In the genomic region with DNA sequence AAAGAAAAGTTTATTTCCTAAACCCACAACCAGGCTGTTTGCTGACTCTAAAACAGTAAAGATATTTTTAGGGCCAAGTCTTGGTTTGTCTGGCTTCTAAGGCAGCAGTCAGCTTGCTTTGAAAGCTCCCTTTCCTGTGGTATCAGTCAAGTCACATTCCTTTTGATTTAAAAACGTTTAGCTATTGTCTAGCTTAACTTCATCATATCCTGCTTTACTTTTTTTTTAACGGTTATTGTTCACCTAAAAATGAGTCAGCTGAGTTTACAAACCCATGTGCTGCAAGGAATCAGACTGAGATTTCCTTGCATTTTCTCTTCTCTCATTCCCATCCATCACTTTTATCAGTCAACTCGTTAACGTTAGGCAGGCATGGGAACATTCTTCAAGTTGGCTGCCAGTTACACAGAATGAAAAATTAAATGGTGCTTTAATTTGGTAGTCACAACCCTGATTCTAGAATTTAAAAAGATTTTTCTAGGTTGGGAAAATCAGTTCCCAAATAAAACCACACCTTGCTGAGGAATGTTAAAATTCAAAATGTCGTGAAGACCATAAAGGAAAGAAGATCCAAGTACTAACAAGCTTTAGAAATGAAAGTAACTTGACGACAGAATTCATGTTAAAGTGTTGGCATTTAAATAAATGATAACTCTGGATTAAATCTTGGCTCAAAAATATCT, we compare ENCODE assay signal across 8 cellular contexts. TPM values are rescaled to one million over a fixed set of nuclear protein-coding genes. Genes with fewer than 3 reads are reported as not detected.
A peak's percentile ranks its signal among the peaks of the same experiment; 100 is the strongest.
DNase-seq lines count a peak whose midpoint lies in the region; ATAC-seq, FAIRE-seq and TF ChIP-seq lines count a peak whose summit lies in the region.

No MANE protein-coding gene starts in this region.

- no peaks in the 10 kb centered on the region for H3K9me3 ChIP-seq in suprapubic skin

- peaks cover 64% of the 10 kb centered on the region for H3K4me1 Mint-ChIP-seq in activated CD4-positive, alpha-beta T cell treated with anti-CD3 and anti-CD28 coated beads, Interleukin-2, amount 10 ng/mL, durations not matched to agents 24 days and 14 days
- H3K4me1 Mint-ChIP-seq in activated T-helper 2 cell treated with anti-CD3 and anti-CD28 coated beads, Interferon-gamma antibody, Interleukin-2, Interleukin-4, amounts not matched to agents 10 μg/mL and 5 μg/mL and 100 μg/mL, durations not matched to agents 14 hours and 24 hours and 36 hours (ENCODE audit: low read depth), result peaks cover 75% of the 10 kb centered on the region

- TF ChIP-seq EP300 in suprapubic skin (IDR thresholded peaks at IDR 0.05), result no peak

- H3K4me1 ChIP-seq in suprapubic skin, result peaks cover 39% of the 10 kb centered on the region

- 12% methylated on average over 6 of the region's 6 CpGs for WGBS in suprapubic skin

- no peak for TF ChIP-seq POLR2A in suprapubic skin (IDR thresholded peaks at IDR 0.05)

- H3K27me3 Mint-ChIP-seq in activated CD4-positive, alpha-beta T cell treated with anti-CD3 and anti-CD28 coated beads, Interleukin-2, amount 10 ng/mL, durations not matched to agents 24 days and 14 days, result no peaks in the 10 kb centered on the region
- no peaks in the 10 kb centered on the region for H3K27me3 Mint-ChIP-seq in activated T-helper 2 cell treated with anti-CD3 and anti-CD28 coated beads, Interferon-gamma antibody, Interleukin-2, Interleukin-4, amounts not matched to agents 10 μg/mL and 5 μg/mL and 100 μg/mL, durations not matched to agents 14 hours and 24 hours and 36 hours (ENCODE audit: low read depth)

- H3K27ac ChIP-seq in suprapubic skin, result no peak overlapping the region

- TF ChIP-seq CTCF in suprapubic skin (IDR thresholded peaks at IDR 0.05), result no peak

- H3K36me3 Mint-ChIP-seq in activated CD4-positive, alpha-beta T cell treated with anti-CD3 and anti-CD28 coated beads, Interleukin-2, amount 10 ng/mL, durations not matched to agents 24 days and 14 days (ENCODE audit: low read depth), result peaks cover 7% of the 10 kb centered on the region
- peaks cover 14% of the 10 kb centered on the region for H3K36me3 Mint-ChIP-seq in activated T-helper 2 cell treated with anti-CD3 and anti-CD28 coated beads, Interferon-gamma antibody, Interleukin-2, Interleukin-4, amounts not matched to agents 10 μg/mL and 5 μg/mL and 100 μg/mL, durations not matched to agents 14 hours and 24 hours and 36 hours (ENCODE audit: low read depth)

- intact Hi-C loops in activated CD4-positive, alpha-beta T cell treated with anti-CD3 and anti-CD28 coated beads, Interleukin-2, amount 10 ng/mL, durations not matched to agents 24 days and 14 days (cut with micrococcal nuclease), result loop anchor here (2.0 kb wide), 1 partner anchor 108 kb away; no protein-coding TSS in a partner anchor
- intact Hi-C loops in activated T-helper 2 cell treated with anti-CD3 and anti-CD28 coated beads, Interferon-gamma antibody, Interleukin-2, Interleukin-4, amounts not matched to agents 10 μg/mL and 5 μg/mL and 100 μg/mL, durations not matched to agents 14 hours and 24 hours and 36 hours (cut with micrococcal nuclease), result loop anchor here (5.0 kb wide), 1 partner anchor 71 kb away; no protein-coding TSS in a partner anchor
- intact Hi-C loops in left ventricle myocardium superior (cut with micrococcal nuclease) (no loop called here), posterior cingulate gyrus (cut with DNase I) (loop anchor here (5.0 kb wide), 1 partner anchor 44 kb away; a partner anchor contains a TSS)

- H3K4me3 Mint-ChIP-seq in activated CD4-positive, alpha-beta T cell treated with anti-CD3 and anti-CD28 coated beads, Interleukin-2, amount 10 ng/mL, durations not matched to agents 24 days and 14 days, result peak overlapping the region; percentile 68
- H3K4me3 Mint-ChIP-seq in activated T-helper 2 cell treated with anti-CD3 and anti-CD28 coated beads, Interferon-gamma antibody, Interleukin-2, Interleukin-4, amounts not matched to agents 10 μg/mL and 5 μg/mL and 100 μg/mL, durations not matched to agents 14 hours and 24 hours and 36 hours (ENCODE audit: low read depth), result peak overlapping the region; percentile 60

- DNase-seq in activated CD4-positive, alpha-beta T cell treated with anti-CD3 and anti-CD28 coated beads, Interleukin-2, amount 10 ng/mL, durations not matched to agents 24 days and 14 days, result peak; percentile 69
- no peak for DNase-seq in activated CD4-positive, alpha-beta T cell treated with anti-CD3 and anti-CD28 coated beads for 4 hours
- DNase-seq in activated T-helper 2 cell treated with anti-CD3 and anti-CD28 coated beads, Interferon-gamma antibody, Interleukin-2, Interleukin-4, amounts not matched to agents 10 μg/mL and 5 μg/mL and 100 μg/mL, durations not matched to agents 14 hours and 24 hours and 36 hours (ENCODE audit: low spot score), result no peak
- DNase-seq in left ventricle myocardium superior (no peak), suprapubic skin (ENCODE audit: low spot score in 2 of 2) (no peak), NCI-H1105 treated with DMSO at 0.1 percent for 48 hours (lab: John Stamatoyannopoulos, UW) (no peak), GM19239 (ENCODE audit: insufficient read length, low spot score) (no peak), posterior cingulate gyrus (no peak)

- FAIRE-seq in GM19239 (lab: Jason Lieb, UNC), result no peak

- H3K27me3 ChIP-seq in suprapubic skin, result no peaks in the 10 kb centered on the region

- ATAC-seq in left ventricle myocardium superior, result peak; percentile 39

- peak overlapping the region; percentile 65 for H3K27ac Mint-ChIP-seq in activated CD4-positive, alpha-beta T cell treated with anti-CD3 and anti-CD28 coated beads, Interleukin-2, amount 10 ng/mL, durations not matched to agents 24 days and 14 days
- peak overlapping the region; percentile 69 for H3K27ac Mint-ChIP-seq in activated T-helper 2 cell treated with anti-CD3 and anti-CD28 coated beads, Interferon-gamma antibody, Interleukin-2, Interleukin-4, amounts not matched to agents 10 μg/mL and 5 μg/mL and 100 μg/mL, durations not matched to agents 14 hours and 24 hours and 36 hours

- H3K9me3 Mint-ChIP-seq in activated CD4-positive, alpha-beta T cell treated with anti-CD3 and anti-CD28 coated beads, Interleukin-2, amount 10 ng/mL, durations not matched to agents 24 days and 14 days, result no peaks in the 10 kb centered on the region
- H3K9me3 Mint-ChIP-seq in activated T-helper 2 cell treated with anti-CD3 and anti-CD28 coated beads, Interferon-gamma antibody, Interleukin-2, Interleukin-4, amounts not matched to agents 10 μg/mL and 5 μg/mL and 100 μg/mL, durations not matched to agents 14 hours and 24 hours and 36 hours, result no peaks in the 10 kb centered on the region

- H3K36me3 ChIP-seq in suprapubic skin, result no peaks in the 10 kb centered on the region

- peak overlapping the region; percentile 1 for H3K4me3 ChIP-seq in suprapubic skin

RNA-seq across cellular contexts. Expression of a gene that starts 45.9 kb away (rescaled TPM):
- 122 and 126 TPM in 2 replicates for total RNA-seq in activated CD4-positive, alpha-beta T cell treated with anti-CD3 and anti-CD28 coated beads, Interleukin-2, amount 10 ng/mL, durations not matched to agents 24 days and 14 days
- 122 and 133 TPM in 2 replicates for total RNA-seq in activated T-helper 2 cell treated with anti-CD3 and anti-CD28 coated beads, Interferon-gamma antibody, Interleukin-2, Interleukin-4, amounts not matched to agents 10 μg/mL and 5 μg/mL and 100 μg/mL, durations not matched to agents 14 hours and 24 hours and 36 hours
- 21.2 TPM for total RNA-seq in left ventricle myocardium superior
- total RNA-seq in suprapubic skin, result 10 to 100 TPM; 39.7 to 84.2 (median 57.4) TPM
